Comparison of ENCODE assay signal across 15 cellular contexts in genomic region chr12:42475055-42475454, GRCh38.
DNase-seq lines count a peak whose midpoint lies in the region; ATAC-seq, FAIRE-seq and TF ChIP-seq lines count a peak whose summit lies in the region.
"Had no signal": no experiment of that assay in that cellular context is flagged by ENCODE, and none has a peak within 500 bp of the region (broad histone marks: within the 10 kb centered on the region; RNA-seq: fewer than 3 reads in every experiment).

No MANE protein-coding gene starts in this region.

- no peaks in the 10 kb centered on the region for H3K27me3 Mint-ChIP-seq in glutamatergic neuron (ENCODE audit: unreplicated experiment)

- no peaks in the 10 kb centered on the region for H3K9me3 Mint-ChIP-seq in activated naive CD4-positive, alpha-beta T cell treated with anti-CD3 and anti-CD28 coated beads, Interleukin-2, amount 50 U/mL, for 72 hours
- H3K9me3 Mint-ChIP-seq in glutamatergic neuron (ENCODE audit: unreplicated experiment) = no peaks in the 10 kb centered on the region
- H3K9me3 Mint-ChIP-seq: activated CD4-positive, alpha-beta memory T cell treated with anti-CD3 and anti-CD28 coated beads for 36 hours had no signal

- no peaks in the 10 kb centered on the region for H3K36me3 Mint-ChIP-seq in activated naive CD4-positive, alpha-beta T cell treated with anti-CD3 and anti-CD28 coated beads, Interleukin-2, amount 50 U/mL, for 72 hours
- no peaks in the 10 kb centered on the region for H3K36me3 Mint-ChIP-seq in glutamatergic neuron (ENCODE audit: unreplicated experiment)
- H3K36me3 Mint-ChIP-seq: activated CD4-positive, alpha-beta memory T cell treated with anti-CD3 and anti-CD28 coated beads for 36 hours; CD4-positive, CD25-positive, alpha-beta regulatory T cell had no signal

- TF ChIP-seq CTCF in glutamatergic neuron (IDR thresholded peaks at IDR 0.05; ENCODE audit: partially characterized antibody, unreplicated experiment) = no peak

- ATAC-seq in GM18520 (IDR thresholded peaks at IDR 0.05; ENCODE audit: unreplicated experiment) = peak; percentile 46
- ATAC-seq in GM21717 (IDR thresholded peaks at IDR 0.05; ENCODE audit: unreplicated experiment) = peak; percentile 52
- no peak for ATAC-seq in activated naive CD4-positive, alpha-beta T cell treated with anti-CD3 and anti-CD28 coated beads, Interleukin-2, amount 50 U/mL, for 72 hours
- ATAC-seq: mucosa of descending colon had no signal

- H3K4me3 Mint-ChIP-seq in glutamatergic neuron (ENCODE audit: unreplicated experiment) = no peak overlapping the region
- H3K4me3 Mint-ChIP-seq: activated CD4-positive, alpha-beta memory T cell treated with anti-CD3 and anti-CD28 coated beads for 36 hours; CD4-positive, CD25-positive, alpha-beta regulatory T cell had no signal

- peaks cover 5% of the 10 kb centered on the region for H3K4me1 Mint-ChIP-seq in glutamatergic neuron (ENCODE audit: low read depth, unreplicated experiment)
- H3K4me1 Mint-ChIP-seq: CD4-positive, CD25-positive, alpha-beta regulatory T cell had no signal

- no peak overlapping the region for H3K27ac Mint-ChIP-seq in activated naive CD4-positive, alpha-beta T cell treated with anti-CD3 and anti-CD28 coated beads, Interleukin-2, amount 50 U/mL, for 72 hours
- no peak overlapping the region for H3K27ac Mint-ChIP-seq in glutamatergic neuron (ENCODE audit: unreplicated experiment)
- H3K27ac Mint-ChIP-seq: activated CD4-positive, alpha-beta memory T cell treated with anti-CD3 and anti-CD28 coated beads for 36 hours; CD4-positive, CD25-positive, alpha-beta regulatory T cell had no signal

- DNase-seq in HTR-8/SVneo (ENCODE audit: insufficient read length, low spot score) (no peak), kidney tubule cell (ENCODE audit: low spot score) (peak; percentile 30), cerebellum (ENCODE audit: low spot score) (no peak), glutamatergic neuron (no peak)
- no peak for DNase-seq in activated naive CD4-positive, alpha-beta T cell treated with anti-CD3 and anti-CD28 coated beads, Interleukin-2, amount 50 U/mL, for 72 hours (ENCODE audit: low spot score in 2 of 2)
- DNase-seq in activated effector memory CD4-positive, alpha-beta T cell treated with anti-CD3 and anti-CD28 coated beads, Interleukin-2, amount 50 U/mL, for 16 hours = no peak
- DNase-seq: activated CD4-positive, alpha-beta memory T cell treated with anti-CD3 and anti-CD28 coated beads for 36 hours; activated naive CD4-positive, alpha-beta T cell; CD4-positive, CD25-positive, alpha-beta regulatory T cell; KBM-7; mucosa of descending colon; NCI-H2081 treated with DMSO at 0.1 percent for 48 hours; OCI-M1 had no signal

- peak; percentile 23 for FAIRE-seq in HTR-8/SVneo (lab: Jason Lieb, UNC)

Comparison
In these comparisons a context has a peak if more than half of its experiments do, and no peak if none do; other contexts are left out.
1. ATAC-seq: peak in GM18520 (single experiment) and GM21717 (single experiment); none in activated naive CD4-positive, alpha-beta T cell treated with anti-CD3 and anti-CD28 coated beads, Interleukin-2, amount 50 U/mL, for 72 hours (0 of 2).